ENCODE assay signal across 19 cellular contexts in genomic region chr1:163443863-163444262, GRCh38.
DNase-seq lines count a peak whose midpoint lies in the region; ATAC-seq and TF ChIP-seq lines count a peak whose summit lies in the region.
"Had no signal": no experiment of that assay in that cellular context is flagged by ENCODE, and none has a peak within 500 bp of the region (broad histone marks: within the 10 kb centered on the region; RNA-seq: fewer than 3 reads in every experiment).

No MANE protein-coding gene starts in this region.

- H2BK120ac ChIP-seq in H9 (ENCODE audit: low read depth, low read length, poor library complexity, severe bottlenecking) = no peak overlapping the region

- H3K27me3 ChIP-seq in Caco-2 (replicated peaks; ENCODE audit: control insufficient read depth, insufficient read depth, low read length) (no peaks in the 10 kb centered on the region), H9 (ENCODE audit: insufficient read depth, low read length) (no peaks in the 10 kb centered on the region), endodermal cell (ENCODE audit: control insufficient read depth, insufficient read depth, low read length, poor library complexity, severe bottlenecking) (no peaks in the 10 kb centered on the region)

- no peak overlapping the region for H3K56ac ChIP-seq in H9 (ENCODE audit: insufficient read length, low read depth, low read length)

- no peak overlapping the region for H4K8ac ChIP-seq in H9 (replicated peaks; ENCODE audit: insufficient read length, low read depth, low read length)

- H3K9me3 Mint-ChIP-seq in Caco-2 (ENCODE audit: unreplicated experiment) (no peaks in the 10 kb centered on the region), H9 (no peaks in the 10 kb centered on the region), WTC11 (peaks cover 5% of the 10 kb centered on the region; the same call in 1 of the 2 replicates), endodermal cell (no peaks in the 10 kb centered on the region)

- BruUV-seq in Caco-2 (replicated peaks; lab: Mats Ljungman, UMichigan) = no TSS peak

- POLR2A ChIA-PET in Caco-2 (lab: Charles Lee) (no interaction called here), WTC11 (lab: Charles Lee) (no interaction called here)

- H3K9ac ChIP-seq in H9 (ENCODE audit: extremely low read depth, insufficient read length, low read length) (no peak overlapping the region), endodermal cell (ENCODE audit: extremely low read depth, low read length, poor library complexity, severe bottlenecking) (no peak overlapping the region)
- H3K9ac ChIP-seq: GM23248 had no signal

- CTCF ChIA-PET in Caco-2 (lab: Charles Lee) = interaction anchor here (1.2 kb wide), 1 partner anchor 35 kb away, joined by 3 read pairs; no protein-coding TSS in a partner anchor
- CTCF ChIA-PET in WTC11 (lab: Charles Lee) = interaction anchor here (0.7 kb wide), 1 partner anchor 29 kb away, joined by 3 read pairs; no protein-coding TSS in a partner anchor

- H3K23ac ChIP-seq in H9 (ENCODE audit: insufficient read length, low read depth, low read length) = no peak overlapping the region

- no peak overlapping the region for H2BK5ac ChIP-seq in H9 (ENCODE audit: insufficient read length, low read length)

- H3K27ac Mint-ChIP-seq in Caco-2 (ENCODE audit: unreplicated experiment) (peak overlapping the region; percentile 13), H9 (peak overlapping the region in 1 of 3 experiments; percentile 4; a peak in 1 of 7 replicates), WTC11 (no peak overlapping the region), endodermal cell (no peak overlapping the region)
- H3K27ac Mint-ChIP-seq: CD8-positive, alpha-beta memory T cell had no signal

- H3K9me3 ChIP-seq in Caco-2 (no peaks in the 10 kb centered on the region), H9 (ENCODE audit: control insufficient read depth, low read depth, low read length) (no peaks in the 10 kb centered on the region), endodermal cell (ENCODE audit: control insufficient read depth, low read length) (no peaks in the 10 kb centered on the region)
- H3K9me3 ChIP-seq: BE2C had no signal

- DNase-seq in Caco-2 (no peak), H9 (no peak), WTC11 (ENCODE audit: low spot score) (no peak), endodermal cell (no peak), inferior parietal cortex (ENCODE audit: extremely low spot score) (no peak)
- no peak for DNase-seq in activated naive CD4-positive, alpha-beta T cell treated with anti-CD3 and anti-CD28 coated beads, Interleukin-2, amount 50 U/mL, for 16 hours
- DNase-seq: ACHN; BE2C; C1 segment of cervical spinal cord; Calu3; CD4-positive, CD25-positive, alpha-beta regulatory T cell; CD8-positive, alpha-beta memory T cell; DMS79 treated with DMSO at 0.1 percent for 48 hours; GF-D8; GM23248; H7; IMR-90 had no signal

- no peak overlapping the region for H4K5ac ChIP-seq in H9 (ENCODE audit: insufficient read length, low read depth, low read length)

- no peak for TF ChIP-seq CTCF in Caco-2 (IDR thresholded peaks at IDR 0.05; ENCODE audit: insufficient read depth in 1 of 2, low read depth in 1 of 2, low read length in 1 of 2, severe bottlenecking in 1 of 2, unreplicated experiment in 1 of 2)
- 0 out of 3 replicates have a peak, but pooled peaks have one; percentile 13 for TF ChIP-seq CTCF in H9 (conservative IDR thresholded peaks at IDR 0.05)
- TF ChIP-seq CTCF in WTC11 (IDR thresholded peaks at IDR 0.05) = no peak
- peak; percentile 35 for TF ChIP-seq CTCF in endodermal cell (conservative IDR thresholded peaks at IDR 0.05)

- H2AK5ac ChIP-seq in H9 (ENCODE audit: insufficient read length, low read length) = no peak overlapping the region

- H3K4me1 ChIP-seq in Caco-2 (no peaks in the 10 kb centered on the region), H9 (ENCODE audit: insufficient read depth, low read length) (no peaks in the 10 kb centered on the region; the same call in 1 of the 2 replicates), endodermal cell (ENCODE audit: control insufficient read depth, insufficient read depth, low read length) (no peaks in the 10 kb centered on the region)
- H3K4me1 ChIP-seq: BE2C had no signal

- no peak overlapping the region for H3T11ph ChIP-seq in H9 (ENCODE audit: low read length)

- H3K4me3 Mint-ChIP-seq in Caco-2 (ENCODE audit: unreplicated experiment) = no peak overlapping the region
- H3K4me3 Mint-ChIP-seq in H9 = no peak overlapping the region
- H3K4me3 Mint-ChIP-seq in WTC11 = no peak overlapping the region
- H3K4me3 Mint-ChIP-seq in endodermal cell = no peak overlapping the region
- H3K4me3 Mint-ChIP-seq: CD8-positive, alpha-beta memory T cell had no signal

- no peak overlapping the region for H2BK15ac ChIP-seq in H9 (ENCODE audit: low read depth, low read length)

- no peaks in the 10 kb centered on the region for H3K79me2 ChIP-seq in H9 (ENCODE audit: insufficient read depth, low read length)

- H3K14ac ChIP-seq in H9 (ENCODE audit: insufficient read depth, low read length) = no peak overlapping the region

- H3K4me1 Mint-ChIP-seq in Caco-2 (ENCODE audit: low read depth, unreplicated experiment) = no peaks in the 10 kb centered on the region
- peaks cover 33 to 44% of the 10 kb centered on the region in 2 experiments for H3K4me1 Mint-ChIP-seq in H9
- H3K4me1 Mint-ChIP-seq in WTC11 = peaks cover 35% of the 10 kb centered on the region
- H3K4me1 Mint-ChIP-seq in endodermal cell = peaks cover 31% of the 10 kb centered on the region
- H3K4me1 Mint-ChIP-seq: CD4-positive, CD25-positive, alpha-beta regulatory T cell; CD8-positive, alpha-beta memory T cell had no signal

- H3K27ac ChIP-seq in H9 (ENCODE audit: insufficient read length, low read depth, low read length) = no peak overlapping the region
- H3K27ac ChIP-seq in endodermal cell (ENCODE audit: low read depth, low read length) = no peak overlapping the region
- H3K27ac ChIP-seq: GM23248 had no signal

- no peak overlapping the region for H3K4ac ChIP-seq in H9 (ENCODE audit: low read depth, low read length)

- H3K23me2 ChIP-seq in H9 (ENCODE audit: insufficient read length, low read depth, low read length, poor library complexity, severe bottlenecking) = no peaks in the 10 kb centered on the region

- H3K27me3 Mint-ChIP-seq in Caco-2 (ENCODE audit: insufficient read depth, unreplicated experiment) (peaks cover 18% of the 10 kb centered on the region), H9 (ENCODE audit: low read depth) (no peaks in the 10 kb centered on the region), WTC11 (ENCODE audit: low read depth) (no peaks in the 10 kb centered on the region), endodermal cell (ENCODE audit: insufficient read depth) (no peaks in the 10 kb centered on the region)
- H3K27me3 Mint-ChIP-seq: CD4-positive, CD25-positive, alpha-beta regulatory T cell had no signal

- H4K91ac ChIP-seq in H9 (ENCODE audit: insufficient read length, low read depth, low read length) = no peak overlapping the region

- H2BK12ac ChIP-seq in H9 (ENCODE audit: insufficient read length, low read depth, low read length) = no peak overlapping the region

- peak overlapping the region; percentile 26 for H2BK20ac ChIP-seq in H9 (ENCODE audit: low read depth, low read length, poor library complexity, severe bottlenecking)

- H3K36me3 ChIP-seq in Caco-2 (ENCODE audit: control insufficient read depth, insufficient read depth, low read length) (no peaks in the 10 kb centered on the region), endodermal cell (ENCODE audit: control insufficient read depth, insufficient read depth, low read length) (no peaks in the 10 kb centered on the region)
- H3K36me3 ChIP-seq: BE2C had no signal

- no peaks in the 10 kb centered on the region for H3K79me1 ChIP-seq in H9 (ENCODE audit: insufficient read depth, low read depth, low read length, poor library complexity, severe bottlenecking)

- no peaks in the 10 kb centered on the region for H4K20me1 ChIP-seq in H9 (ENCODE audit: control insufficient read depth, insufficient read depth, insufficient read length)

- ATAC-seq in WTC11 = peak; percentile 66
- no peak for ATAC-seq in HG03342 (IDR thresholded peaks at IDR 0.05; ENCODE audit: unreplicated experiment)
- ATAC-seq: K562 had no signal

- no peaks in the 10 kb centered on the region for H3K36me3 Mint-ChIP-seq in Caco-2 (ENCODE audit: insufficient read depth, unreplicated experiment)
- no peaks in the 10 kb centered on the region for H3K36me3 Mint-ChIP-seq in H9 (ENCODE audit: insufficient read depth in 1 of 3, low read depth in 3 of 3)
- no peaks in the 10 kb centered on the region for H3K36me3 Mint-ChIP-seq in WTC11
- H3K36me3 Mint-ChIP-seq in endodermal cell (ENCODE audit: low read depth) = no peaks in the 10 kb centered on the region
- H3K36me3 Mint-ChIP-seq: CD4-positive, CD25-positive, alpha-beta regulatory T cell; CD8-positive, alpha-beta memory T cell had no signal

- no peak overlapping the region for H3K4me2 ChIP-seq in H9 (ENCODE audit: insufficient read depth, insufficient read length, low read length)

- H3K18ac ChIP-seq in H9 (ENCODE audit: insufficient read length, low read depth, low read length) = no peak overlapping the region

- H3K4me3 ChIP-seq in Caco-2 (ENCODE audit: low read depth, low read length) = no peak overlapping the region
- H3K4me3 ChIP-seq in endodermal cell (ENCODE audit: low read length) = no peak overlapping the region
- H3K4me3 ChIP-seq: GM23248, K562 had no signal

- H2AFZ ChIP-seq in H9 (ENCODE audit: low read length) = no peak overlapping the region
- H2AFZ ChIP-seq: GM23248 had no signal

- intact Hi-C loops in Caco-2 (cut with micrococcal nuclease; ENCODE audit: unreplicated experiment) = no loop called here

- no CpG with 5 or more reads among the region's 4 CpGs for WGBS in H9 (ENCODE audit: extremely low coverage, insufficient read length, low lambda C conversion rate)
- WGBS in endodermal cell (ENCODE audit: insufficient coverage in 1 of 2, insufficient read length in 1 of 2), 2 experiments = 83 to 90% methylated on average over 2 to 4 of the region's 4 CpGs

Comparison
In these comparisons a context has a peak if more than half of its experiments do, and no peak if none do; other contexts are left out.
1. CTCF ChIP-seq: peak in H9 (single experiment) and endodermal cell (single experiment); none in Caco-2 (0 of 2) and WTC11 (single experiment).